Comparison of ENCODE assay signal across 14 cellular contexts in the genomic region with DNA sequence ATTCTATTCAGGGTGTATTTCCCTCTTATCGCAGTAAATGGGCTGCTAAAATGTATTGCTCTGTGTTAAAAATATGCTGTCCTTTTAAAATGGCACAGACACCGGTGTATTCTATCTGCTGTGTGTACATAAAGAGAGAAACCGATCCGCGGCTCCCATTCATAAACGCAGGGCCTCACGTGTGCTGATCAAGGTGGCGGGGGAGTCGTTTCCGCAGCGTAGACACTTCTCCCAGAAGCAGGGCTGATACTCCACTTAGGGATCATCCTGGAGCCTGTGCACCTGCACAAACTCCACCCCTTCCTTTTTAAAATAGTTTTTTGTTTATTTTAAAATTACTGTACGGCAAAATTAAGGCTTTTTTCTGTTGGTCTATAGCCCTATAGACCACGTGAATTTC.
"Had no signal": no experiment of that assay in that cellular context is flagged by ENCODE, and none has a peak within 500 bp of the region (broad histone marks: within the 10 kb centered on the region; RNA-seq: fewer than 3 reads in every experiment).

No MANE protein-coding gene starts in this region.

- DNase-seq: activated CD4-positive, alpha-beta T cell treated with anti-CD3 and anti-CD28 coated beads, Interleukin-2, amount 50 U/mL, for 1 hour; activated CD4-positive, CD25-positive, alpha-beta regulatory T cell treated with anti-CD3 and anti-CD28 coated beads, Interleukin-2, amount 50 U/mL, for 72 hours; activated CD8-positive, alpha-beta T cell treated with anti-CD3 and anti-CD28 coated beads, Interleukin-2, amount 10 ng/mL, durations not matched to agents 7 days and 5 days; activated gamma-delta T cell; activated naive CD4-positive, alpha-beta T cell treated with anti-CD3 and anti-CD28 coated beads, Interleukin-2, amount 50 U/mL, for 16 hours; anterior cingulate cortex; body of pancreas; left ventricle myocardium superior; mammary epithelial cell; naive thymus-derived CD8-positive, alpha-beta T cell; right lobe of liver; stimulated activated CD4-positive, alpha-beta T cell treated with anti-CD3 and anti-CD28 coated beads, Interleukin-2, amount 100 ng/mL, for 24 hours; stomach; WERI-Rb-1 had no signal
